ENCODE assay signal across 9 cellular contexts in the genomic region with DNA sequence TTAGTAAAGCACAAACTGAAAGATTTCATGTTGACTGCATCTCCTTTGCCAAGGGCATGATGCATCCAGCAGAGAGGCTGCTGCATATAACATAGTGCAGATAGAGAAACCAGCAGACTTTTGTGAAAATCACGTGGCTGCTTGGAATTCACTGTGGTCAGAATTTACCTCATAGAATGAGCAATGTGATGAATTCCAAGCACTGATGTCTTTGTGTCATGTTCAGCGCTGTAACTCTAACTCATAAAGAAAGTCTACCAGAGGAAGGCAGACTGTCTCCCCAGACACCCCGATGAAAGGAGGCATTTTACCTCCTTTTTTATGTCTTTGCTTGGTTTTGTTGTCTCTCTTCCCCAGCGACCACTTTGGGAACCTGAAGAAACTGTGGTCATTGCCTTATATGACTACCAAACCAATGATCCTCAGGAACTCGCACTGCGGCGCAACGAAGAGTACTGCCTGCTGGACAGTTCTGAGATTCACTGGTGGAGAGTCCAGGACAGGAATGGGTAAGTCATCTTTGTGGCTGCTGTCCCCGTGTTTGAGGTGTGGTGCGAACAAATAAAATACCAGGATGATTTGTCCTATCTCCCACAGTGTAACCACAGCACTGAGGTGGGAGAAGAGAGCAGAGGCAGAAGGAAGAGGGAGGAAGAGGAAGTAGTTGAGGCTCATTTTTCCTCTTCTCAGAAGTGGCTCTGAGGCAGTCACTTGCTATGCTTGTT. TPM values are rescaled to one million over a fixed set of nuclear protein-coding genes. Genes with fewer than 3 reads are reported as not detected.
A peak's percentile ranks its signal among the peaks of the same experiment; 100 is the strongest.
DNase-seq lines count a peak whose midpoint lies in the region; FAIRE-seq and TF ChIP-seq lines count a peak whose summit lies in the region.
"Had no signal": no experiment of that assay in that cellular context is flagged by ENCODE, and none has a peak within 500 bp of the region (broad histone marks: within the 10 kb centered on the region; RNA-seq: fewer than 3 reads in every experiment).

No MANE protein-coding gene starts in this region.

- H3F3A ChIP-seq in PC-9 (ENCODE audit: insufficient read depth, low read depth), result no peaks in the 10 kb centered on the region

- no peak overlapping the region for H2AFZ ChIP-seq in PC-9

- H3K27me3 ChIP-seq in PC-9 (ENCODE audit: insufficient read depth, low read depth), result peaks cover 18% of the 10 kb centered on the region

- DNase-seq in GM18507 (ENCODE audit: extremely low spot score, insufficient read length, low read depth) (no peak), T-helper 2 cell (peak in 4 of 5 experiments; percentile 36 to 92 (median 56)), astrocyte of the hippocampus (ENCODE audit: low read depth, low spot score) (peak; percentile 88), DMS 273 (lab: John Stamatoyannopoulos, UW; ENCODE audit: unreplicated experiment) (no peak), PC-9 (no peak), posterior cingulate gyrus (no peak), SIG-M5 treated with dmso at 0.1 percent for 504 hours (lab: John Stamatoyannopoulos, UW; ENCODE audit: unreplicated experiment) (no peak)
- DNase-seq in stimulated activated CD4-positive, alpha-beta T cell treated with anti-CD3 and anti-CD28 coated beads, Interleukin-4, amount 100 ng/mL, for 24 hours, result peak; percentile 84

- H3K27ac ChIP-seq in PC-9, result no peak overlapping the region

- intact Hi-C loops in PC-9 (cut with micrococcal nuclease; ENCODE audit: unreplicated experiment), result no loop called here
- intact Hi-C loops in posterior cingulate gyrus (cut with DNase I), result no loop called here

- no peak overlapping the region for H3K4me2 ChIP-seq in PC-9

- peak; percentile 72 for FAIRE-seq in GM18507 (lab: Jason Lieb, UNC)
- FAIRE-seq: islet of Langerhans had no signal

- no peaks in the 10 kb centered on the region for H3K36me3 ChIP-seq in PC-9 (ENCODE audit: low read depth)

- H4K20me1 ChIP-seq in PC-9 (ENCODE audit: insufficient read depth), result no peaks in the 10 kb centered on the region

- TF ChIP-seq CTCF in PC-9 (conservative IDR thresholded peaks at IDR 0.05), result no peak

- H3K4me1 ChIP-seq in PC-9 (replicated peaks; ENCODE audit: insufficient read depth), result no peaks in the 10 kb centered on the region

- H3K9me2 ChIP-seq in PC-9 (ENCODE audit: insufficient read depth), result no peaks in the 10 kb centered on the region

- POLR2A ChIA-PET in PC-9 (lab: Charles Lee; ENCODE audit: unreplicated experiment), result no interaction called here

- no peaks in the 10 kb centered on the region for H3K9me3 ChIP-seq in PC-9 (ENCODE audit: insufficient read depth, low read depth)

- no peak overlapping the region for H3K4me3 ChIP-seq in PC-9

- BruUV-seq in PC-9 (replicated peaks; lab: Mats Ljungman, UMichigan), result no TSS peak

- no peaks in the 10 kb centered on the region for H3K79me2 ChIP-seq in PC-9 (ENCODE audit: low read depth)

- CTCF ChIA-PET in PC-9 (lab: Charles Lee), result interaction anchor here (0.6 kb wide), 1 partner anchor 240 kb away, joined by 8 read pairs; no protein-coding TSS in a partner anchor

RNA-seq across cellular contexts. Expression of gene ITK, which starts 42.0 kb away (rescaled TPM):
- total RNA-seq in PC-9 (2021), result not detected in 2 replicates

RNA-seq across cellular contexts. Expression of gene CYFIP2, which starts 43.3 kb away (rescaled TPM):
- total RNA-seq in PC-9 (2021), result not detected in 2 replicates

RNA-seq across cellular contexts. Expression of gene GARIN3, which starts 56.6 kb away (rescaled TPM):
- total RNA-seq in PC-9 (2021), result not detected in 2 replicates

Comparison
In these comparisons a context has a peak if more than half of its experiments do, and no peak if none do; other contexts are left out.
1. DNase-seq: peak in T-helper 2 cell (4 of 5), astrocyte of the hippocampus (single experiment) and stimulated activated CD4-positive, alpha-beta T cell treated with anti-CD3 and anti-CD28 coated beads, Interleukin-4, amount 100 ng/mL, for 24 hours (single experiment); none in GM18507 (single experiment), DMS 273 (single experiment), PC-9 (0 of 2), posterior cingulate gyrus (0 of 10) and SIG-M5 treated with dmso at 0.1 percent for 504 hours (single experiment).